Comparison of ENCODE assay signal across 8 cellular contexts in the genomic region with DNA sequence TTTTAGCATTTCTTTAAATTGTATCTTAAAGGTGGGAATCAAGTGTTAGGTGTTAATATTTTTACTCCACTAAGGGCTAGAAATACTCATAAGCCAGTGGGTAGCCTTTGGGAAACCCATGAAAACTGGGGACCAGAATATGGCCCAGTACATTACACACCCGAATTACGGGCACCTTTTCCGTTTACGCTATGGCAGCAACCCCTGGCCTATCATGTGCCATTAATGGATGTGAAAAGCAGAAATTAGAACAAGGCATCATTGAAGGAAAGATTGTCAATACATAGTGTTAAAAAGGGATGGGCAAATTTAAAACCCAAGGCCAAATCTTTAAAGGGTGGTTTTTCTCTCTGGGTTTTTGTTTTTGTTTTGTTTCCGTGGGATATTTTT. TPM values are rescaled to one million over a fixed set of nuclear protein-coding genes. Genes with fewer than 3 reads are reported as not detected.
DNase-seq lines count a peak whose midpoint lies in the region; ATAC-seq and TF ChIP-seq lines count a peak whose summit lies in the region.

No MANE protein-coding gene starts in this region.

- peak overlapping the region; percentile 86 for H3K4me3 ChIP-seq in AG10803 (ENCODE audit: low read length)
- peak overlapping the region; percentile 92 for H3K4me3 ChIP-seq in HUES6 (ENCODE audit: low read depth, low read length)
- H3K4me3 ChIP-seq in mammary epithelial cell (replicated peaks in 1 of 3; ENCODE audit: insufficient read depth in 1 of 3, low read depth in 2 of 3, low read length in 3 of 3): peak overlapping the region; percentile 84 to 92 (median 86)
- H3K4me3 ChIP-seq in muscle layer of duodenum (ENCODE audit: low read depth in 1 of 2, low read length in 2 of 2): peak overlapping the region; percentile 80 to 86

- H3K36me3 ChIP-seq in HUES6 (ENCODE audit: control insufficient read depth, insufficient read depth, low read length): peaks cover 26% of the 10 kb centered on the region
- peaks cover 13% of the 10 kb centered on the region for H3K36me3 ChIP-seq in mammary epithelial cell (ENCODE audit: insufficient read depth, low read length)
- peaks cover 16 to 20% of the 10 kb centered on the region in 2 donors for H3K36me3 ChIP-seq in muscle layer of duodenum (ENCODE audit: control insufficient read depth in 1 of 2, insufficient read depth in 2 of 2, low read length in 2 of 2)

- no peak for TF ChIP-seq CTCF in AG10803 (conservative IDR thresholded peaks at IDR 0.05; ENCODE audit: low read length)
- no peak for TF ChIP-seq CTCF in mammary epithelial cell (conservative IDR thresholded peaks at IDR 0.05 in 1 of 2, IDR thresholded peaks at IDR 0.05 in 1 of 2; ENCODE audit: extremely low read depth in 1 of 2, insufficient read depth in 1 of 2, low read depth in 1 of 2, low read length in 2 of 2)

- H3K9ac ChIP-seq in HUES6 (ENCODE audit: low read length): peak overlapping the region; percentile 78
- peak overlapping the region; percentile 64 for H3K9ac ChIP-seq in mammary epithelial cell (ENCODE audit: insufficient read depth, low read length)

- peak overlapping the region; percentile 82 for H2AFZ ChIP-seq in mammary epithelial cell (ENCODE audit: low read depth, low read length)

- intact Hi-C loops in mammary epithelial cell (cut with micrococcal nuclease): loop anchor here (1.0 to 10.0 kb wide), 5 partner anchors 35 to 502 kb away; partner anchors contain the start of genes ATG4B, STK25 and THAP4

- dilution Hi-C loops in mammary epithelial cell (cut with HindIII; ENCODE audit: low sequenced_read_pairs): no loop called here

- no peaks in the 10 kb centered on the region for H4K20me1 ChIP-seq in mammary epithelial cell (ENCODE audit: insufficient read depth, low read length)

- no peaks in the 10 kb centered on the region for H3K9me3 ChIP-seq in HUES6 (ENCODE audit: control insufficient read depth, insufficient read depth, low read depth, low read length)
- H3K9me3 ChIP-seq in mammary epithelial cell (replicated peaks; ENCODE audit: insufficient read depth, low read length): no peaks in the 10 kb centered on the region
- H3K9me3 ChIP-seq in muscle layer of duodenum (ENCODE audit: control insufficient read depth in 1 of 2, low read length in 2 of 2): no peaks in the 10 kb centered on the region

- no peak for DNase-seq in AG10803 (ENCODE audit: low read depth)
- no peak for DNase-seq in mammary epithelial cell
- DNase-seq in activated effector memory CD4-positive, alpha-beta T cell treated with Interleukin-2 at 50 U/mL for 16 hours: no peak

- no TSS peak for BruUV-seq in mammary epithelial cell (replicated peaks; lab: Mats Ljungman, UMichigan)

- CTCF ChIA-PET in mammary epithelial cell (lab: Charles Lee; ENCODE audit: low non-redundant PET): no interaction called here

- H3K4me1 ChIP-seq in HUES6 (ENCODE audit: control insufficient read depth, insufficient read depth, low read length): peaks cover 30% of the 10 kb centered on the region
- peaks cover 16% of the 10 kb centered on the region for H3K4me1 ChIP-seq in mammary epithelial cell (ENCODE audit: insufficient read depth, low read length)
- H3K4me1 ChIP-seq in muscle layer of duodenum (ENCODE audit: control insufficient read depth in 1 of 2, insufficient read depth in 2 of 2, low read length in 2 of 2): peaks cover 14 to 19% of the 10 kb centered on the region in 2 donors

- in situ Hi-C loops in mammary epithelial cell (cut with MboI; ENCODE audit: low sequenced_read_pairs in 2 of 2): no loop called here

- peaks cover 53% of the 10 kb centered on the region for H3K79me2 ChIP-seq in mammary epithelial cell (ENCODE audit: insufficient read depth, low read length)

- peak overlapping the region; percentile 93 for H3K4me2 ChIP-seq in mammary epithelial cell (ENCODE audit: insufficient read depth, low read depth, low read length)

- H3K27ac ChIP-seq in HUES6 (ENCODE audit: low read depth, low read length) (peak overlapping the region; percentile 65; the same call in 1 of the 2 replicates), mammary epithelial cell (ENCODE audit: insufficient read depth, low read depth, low read length) (peak overlapping the region; percentile 59), muscle layer of duodenum (ENCODE audit: low read length) (peak overlapping the region; percentile 89)

- no peaks in the 10 kb centered on the region for H3K27me3 ChIP-seq in HUES6 (ENCODE audit: control insufficient read depth, insufficient read depth, low read length)
- H3K27me3 ChIP-seq in mammary epithelial cell (ENCODE audit: insufficient read depth, low read length): no peaks in the 10 kb centered on the region
- H3K27me3 ChIP-seq in muscle layer of duodenum (ENCODE audit: low read depth, low read length): no peaks in the 10 kb centered on the region

- ATAC-seq in GM21360 (IDR thresholded peaks at IDR 0.05; ENCODE audit: unreplicated experiment) (no peak), GM21528 (IDR thresholded peaks at IDR 0.05; ENCODE audit: low FRiP score, unreplicated experiment) (no peak), HG03457 (IDR thresholded peaks at IDR 0.05; ENCODE audit: unreplicated experiment) (no peak)

- 20% methylated on average over 4 of the region's 5 CpGs for WGBS in mammary epithelial cell (ENCODE audit: low coverage, missing lambda C conversion rate)

RNA-seq across cellular contexts. Expression of gene FARP2, which starts 0.8 kb away (rescaled TPM):
- total RNA-seq in mammary epithelial cell: 10 to 100 TPM; 38.5 to 40.2 TPM
- 22.0 TPM for polyA plus RNA-seq in mammary epithelial cell
- 103 TPM for polyA minus RNA-seq in mammary epithelial cell

RNA-seq across cellular contexts. Expression of gene SEPTIN2, which starts 41.1 kb away (rescaled TPM):
- total RNA-seq in mammary epithelial cell: 100 to 1,000 TPM; 294 to 300 TPM
- 223 TPM for polyA plus RNA-seq in mammary epithelial cell
- polyA minus RNA-seq in mammary epithelial cell: 528 TPM

RNA-seq across cellular contexts. Expression of gene HDLBP, which starts 41.4 kb away (rescaled TPM):
- total RNA-seq in mammary epithelial cell: 100 to 1,000 TPM; 617 to 628 TPM
- polyA plus RNA-seq in mammary epithelial cell: 360 TPM
- polyA minus RNA-seq in mammary epithelial cell: 893 TPM
